ENCODE assay signal across 17 cellular contexts in the genomic region with DNA sequence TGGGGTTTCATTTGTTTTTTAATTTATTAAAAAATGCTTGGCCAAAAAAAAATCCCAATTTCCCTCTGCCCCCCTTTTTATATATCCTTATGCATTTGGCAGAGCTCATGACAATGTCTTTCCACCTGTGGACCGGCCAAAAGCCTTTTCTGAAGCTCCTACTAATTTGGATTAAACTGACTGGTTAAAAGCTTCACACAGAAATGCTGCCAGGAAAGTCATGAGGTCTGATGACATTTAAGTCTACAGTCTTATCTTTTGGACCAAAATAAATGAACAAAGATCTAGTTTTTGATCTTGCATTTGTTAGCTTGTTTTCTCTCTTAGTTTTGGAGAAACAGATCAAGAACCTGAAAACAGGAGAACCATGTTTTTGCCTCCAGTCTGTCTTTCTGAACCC.
DNase-seq lines count a peak whose midpoint lies in the region; ATAC-seq, FAIRE-seq and TF ChIP-seq lines count a peak whose summit lies in the region.
"Had no signal": no experiment of that assay in that cellular context is flagged by ENCODE, and none has a peak within 500 bp of the region (broad histone marks: within the 10 kb centered on the region; RNA-seq: fewer than 3 reads in every experiment).

No MANE protein-coding gene starts in this region.

- no peak for TF ChIP-seq CTCF in cardiac muscle cell (IDR thresholded peaks at IDR 0.05; ENCODE audit: low read depth, low read length)
- TF ChIP-seq CTCF in fibroblast of the aortic adventitia (IDR thresholded peaks at IDR 0.05; ENCODE audit: insufficient read depth, low read length): no peak
- no peak for TF ChIP-seq CTCF in parathyroid adenoma (IDR thresholded peaks at IDR 0.05)

- DNase-seq in cardiac muscle cell (ENCODE audit: low read depth in 1 of 2, low spot score in 1 of 2): no peak
- DNase-seq in left ventricle myocardium superior: no peak
- peak; percentile 20 for DNase-seq in fibroblast of the aortic adventitia (ENCODE audit: low read depth)
- no peak for DNase-seq in nucleus accumbens (lab: John Stamatoyannopoulos, UW)
- no peak for DNase-seq in H7
- DNase-seq in GM12892 (ENCODE audit: insufficient read length): no peak
- DNase-seq: AML-193; Caco-2; CD4-positive, alpha-beta T cell; GOT3; H9 had no signal

- H3K9me3 ChIP-seq in cardiac muscle cell (ENCODE audit: low read depth) (no peaks in the 10 kb centered on the region), parathyroid adenoma (ENCODE audit: control insufficient read depth, low read length) (peaks cover 4% of the 10 kb centered on the region)
- H3K9me3 ChIP-seq: A549, Caco-2 had no signal

- H3K9ac ChIP-seq in parathyroid adenoma: no peak overlapping the region

- peaks cover 2% of the 10 kb centered on the region for H3K79me2 ChIP-seq in parathyroid adenoma

- peak overlapping the region; percentile 24 for H3K4me2 ChIP-seq in parathyroid adenoma (ENCODE audit: low read length)
- H3K4me2 ChIP-seq: A549 had no signal

- H3K4me1 ChIP-seq in cardiac muscle cell (ENCODE audit: low read depth) (peaks cover 29% of the 10 kb centered on the region), parathyroid adenoma (peaks cover 65% of the 10 kb centered on the region)

- H2AFZ ChIP-seq in parathyroid adenoma: peak overlapping the region; percentile 23

- H3K4me3 ChIP-seq in cardiac muscle cell: no peak overlapping the region
- no peak overlapping the region for H3K4me3 ChIP-seq in fibroblast of the aortic adventitia (ENCODE audit: low read depth, low read length)
- peak overlapping the region; percentile 8 for H3K4me3 ChIP-seq in parathyroid adenoma (ENCODE audit: low read depth, low read length)
- no peak overlapping the region for H3K4me3 ChIP-seq in H7 (ENCODE audit: insufficient read depth, low read depth, low read length)
- H3K4me3 ChIP-seq: A549 had no signal

- no peak for FAIRE-seq in GM12892 (lab: Jason Lieb, UNC)
- FAIRE-seq: A549, D721Med, G401.6 had no signal

- intact Hi-C loops in left ventricle myocardium superior (cut with micrococcal nuclease): no loop called here

- H3K27ac ChIP-seq in cardiac muscle cell (peak overlapping the region; percentile 70), parathyroid adenoma (peak overlapping the region; percentile 99)
- H3K27ac ChIP-seq: 22Rv1, A549, C4-2B had no signal

- ATAC-seq in left ventricle myocardium superior: no peak
- ATAC-seq: A549 had no signal

- H3K27me3 ChIP-seq in cardiac muscle cell: no peaks in the 10 kb centered on the region
- no peaks in the 10 kb centered on the region for H3K27me3 ChIP-seq in parathyroid adenoma (ENCODE audit: control insufficient read depth, insufficient read depth, low read length)
- H3K27me3 ChIP-seq in H7 (ENCODE audit: control insufficient read depth, insufficient read depth, low read length): no peaks in the 10 kb centered on the region

- H3K36me3 ChIP-seq in cardiac muscle cell (no peaks in the 10 kb centered on the region), parathyroid adenoma (ENCODE audit: control insufficient read depth, insufficient read depth, low read length) (no peaks in the 10 kb centered on the region), H7 (replicated peaks; ENCODE audit: control insufficient read depth, insufficient read depth, low read length) (no peaks in the 10 kb centered on the region; the same call in 1 of the 2 replicates)

- no peak for TF ChIP-seq POLR2A in GM12892 (IDR thresholded peaks at IDR 0.05; ENCODE audit: low read depth, low read length)
